Comparison of ENCODE assay signal across 7 cellular contexts in the genomic region with DNA sequence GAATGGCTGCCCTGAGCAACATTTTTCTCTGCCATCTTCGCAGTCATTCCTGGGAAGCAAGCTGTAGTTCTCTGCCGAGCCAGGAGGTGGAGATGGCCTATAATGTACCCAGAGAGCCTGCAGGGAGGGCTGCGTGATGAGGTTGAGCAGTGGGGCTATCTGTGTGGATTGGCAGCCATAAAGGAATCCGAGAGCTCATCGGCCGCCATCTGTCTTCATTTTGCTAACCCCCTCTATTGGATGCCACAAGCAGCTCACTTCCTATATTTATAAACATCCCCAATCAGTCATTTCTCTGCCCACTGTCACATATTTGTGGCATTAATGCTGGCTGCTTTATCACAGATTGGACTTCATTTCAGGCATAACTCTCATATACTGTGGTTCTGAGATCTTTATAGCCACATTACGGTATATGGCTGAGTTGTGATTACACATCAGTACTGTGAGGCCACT.
DNase-seq lines count a peak whose midpoint lies in the region; ATAC-seq and TF ChIP-seq lines count a peak whose summit lies in the region.

No MANE protein-coding gene starts in this region.

- H3K27me3 ChIP-seq in endodermal cell (ENCODE audit: control insufficient read depth, insufficient read depth, low read length, poor library complexity, severe bottlenecking) (no peaks in the 10 kb centered on the region), ascending aorta (no peaks in the 10 kb centered on the region)

- intact Hi-C loops in ascending aorta (cut with DNase I): no loop called here

- no peaks in the 10 kb centered on the region for H3K36me3 ChIP-seq in endodermal cell (ENCODE audit: control insufficient read depth, insufficient read depth, low read length)
- no peaks in the 10 kb centered on the region for H3K36me3 ChIP-seq in ascending aorta

- H3K27me3 Mint-ChIP-seq in endodermal cell (ENCODE audit: insufficient read depth): no peaks in the 10 kb centered on the region
- H3K27me3 Mint-ChIP-seq in stimulated activated naive B cell treated with anti-CD40 and anti-IgM and Interleukin-4, amounts not matched to agents 10 μg/mL and 1 μg/mL and 100 μg/mL, for 72 hours: peaks cover 0 to 6% of the 10 kb centered on the region in 2 donors

- H3K4me1 Mint-ChIP-seq in endodermal cell: peaks cover 3% of the 10 kb centered on the region
- H3K4me1 Mint-ChIP-seq in stimulated activated naive B cell treated with anti-CD40 and anti-IgM and Interleukin-4, amounts not matched to agents 10 μg/mL and 1 μg/mL and 100 μg/mL, for 72 hours: no peaks in the 10 kb centered on the region

- no peak overlapping the region for H3K4me3 ChIP-seq in endodermal cell (ENCODE audit: low read length)
- no peak overlapping the region for H3K4me3 ChIP-seq in ascending aorta

- H3K27ac Mint-ChIP-seq in endodermal cell: no peak overlapping the region
- no peak overlapping the region for H3K27ac Mint-ChIP-seq in stimulated activated naive B cell treated with anti-CD40 and anti-IgM and Interleukin-4, amounts not matched to agents 10 μg/mL and 1 μg/mL and 100 μg/mL, for 72 hours

- DNase-seq in GM10266 (ENCODE audit: extremely low spot score): peak; percentile 33
- DNase-seq in NCI-H460 (ENCODE audit: extremely low read depth, low read depth): peak; percentile 20
- DNase-seq in endodermal cell: peak; percentile 91
- DNase-seq in stimulated activated naive B cell treated with anti-CD40 and anti-IgM and Interleukin-4, amounts not matched to agents 10 μg/mL and 1 μg/mL and 100 μg/mL, for 72 hours: peak; percentile 2
- DNase-seq in ascending aorta (ENCODE audit: low spot score in 2 of 2): no peak

- no peaks in the 10 kb centered on the region for H3K9me3 ChIP-seq in endodermal cell (ENCODE audit: control insufficient read depth, low read length)
- H3K9me3 ChIP-seq in ascending aorta: no peaks in the 10 kb centered on the region

- no peak overlapping the region for H3K4me3 Mint-ChIP-seq in endodermal cell
- no peak overlapping the region for H3K4me3 Mint-ChIP-seq in stimulated activated naive B cell treated with anti-CD40 and anti-IgM and Interleukin-4, amounts not matched to agents 10 μg/mL and 1 μg/mL and 100 μg/mL, for 72 hours

- 54 to 58% methylated on average over 7 of the region's 7 CpGs for WGBS in endodermal cell (ENCODE audit: insufficient coverage in 1 of 2, insufficient read length in 1 of 2), 2 experiments

- ATAC-seq in GM21619 (IDR thresholded peaks at IDR 0.05; ENCODE audit: unreplicated experiment): peak; percentile 91
- peak; percentile 50 to 65 for ATAC-seq in stimulated activated naive B cell treated with anti-CD40 and anti-IgM and Interleukin-4, amounts not matched to agents 10 μg/mL and 1 μg/mL and 100 μg/mL, for 72 hours (replicated peaks)
- ATAC-seq in activated CD4-positive, CD25-positive, alpha-beta regulatory T cell treated with anti-CD3 and anti-CD28 coated beads, Interleukin-2, amount 50 U/mL, for 24 hours: no peak

- H3K27ac ChIP-seq in endodermal cell (ENCODE audit: low read depth, low read length) (no peak overlapping the region), ascending aorta (no peak overlapping the region)

- H3K9ac ChIP-seq in endodermal cell (ENCODE audit: extremely low read depth, low read length, poor library complexity, severe bottlenecking): no peak overlapping the region

- H3K9me3 Mint-ChIP-seq in endodermal cell: no peaks in the 10 kb centered on the region
- no peaks in the 10 kb centered on the region for H3K9me3 Mint-ChIP-seq in stimulated activated naive B cell treated with anti-CD40 and anti-IgM and Interleukin-4, amounts not matched to agents 10 μg/mL and 1 μg/mL and 100 μg/mL, for 72 hours

- H3K4me1 ChIP-seq in endodermal cell (ENCODE audit: control insufficient read depth, insufficient read depth, low read length) (no peaks in the 10 kb centered on the region), ascending aorta (no peaks in the 10 kb centered on the region)

- no peaks in the 10 kb centered on the region for H3K36me3 Mint-ChIP-seq in endodermal cell (ENCODE audit: low read depth)
- no peaks in the 10 kb centered on the region for H3K36me3 Mint-ChIP-seq in stimulated activated naive B cell treated with anti-CD40 and anti-IgM and Interleukin-4, amounts not matched to agents 10 μg/mL and 1 μg/mL and 100 μg/mL, for 72 hours

- TF ChIP-seq CTCF in GM10266 (IDR thresholded peaks at IDR 0.05; ENCODE audit: control insufficient read depth, insufficient read depth, low read depth, missing control alignments) (peak; percentile 48), endodermal cell (conservative IDR thresholded peaks at IDR 0.05) (peak; percentile 82), ascending aorta (IDR thresholded peaks at IDR 0.05) (no peak)

Comparison
In these comparisons a context has a peak if more than half of its experiments do, and no peak if none do; other contexts are left out.
1. DNase-seq: peak in GM10266 (single experiment), NCI-H460 (single experiment), endodermal cell (single experiment) and stimulated activated naive B cell treated with anti-CD40 and anti-IgM and Interleukin-4, amounts not matched to agents 10 μg/mL and 1 μg/mL and 100 μg/mL, for 72 hours (single experiment); none in ascending aorta (0 of 2).
2. CTCF ChIP-seq: peak in GM10266 (single experiment) and endodermal cell (single experiment); none in ascending aorta (0 of 3).
3. ATAC-seq: peak in GM21619 (single experiment) and stimulated activated naive B cell treated with anti-CD40 and anti-IgM and Interleukin-4, amounts not matched to agents 10 μg/mL and 1 μg/mL and 100 μg/mL, for 72 hours (2 of 2); none in activated CD4-positive, CD25-positive, alpha-beta regulatory T cell treated with anti-CD3 and anti-CD28 coated beads, Interleukin-2, amount 50 U/mL, for 24 hours (0 of 2).